Comparison of ENCODE assay signal across 17 cellular contexts in the genomic region with DNA sequence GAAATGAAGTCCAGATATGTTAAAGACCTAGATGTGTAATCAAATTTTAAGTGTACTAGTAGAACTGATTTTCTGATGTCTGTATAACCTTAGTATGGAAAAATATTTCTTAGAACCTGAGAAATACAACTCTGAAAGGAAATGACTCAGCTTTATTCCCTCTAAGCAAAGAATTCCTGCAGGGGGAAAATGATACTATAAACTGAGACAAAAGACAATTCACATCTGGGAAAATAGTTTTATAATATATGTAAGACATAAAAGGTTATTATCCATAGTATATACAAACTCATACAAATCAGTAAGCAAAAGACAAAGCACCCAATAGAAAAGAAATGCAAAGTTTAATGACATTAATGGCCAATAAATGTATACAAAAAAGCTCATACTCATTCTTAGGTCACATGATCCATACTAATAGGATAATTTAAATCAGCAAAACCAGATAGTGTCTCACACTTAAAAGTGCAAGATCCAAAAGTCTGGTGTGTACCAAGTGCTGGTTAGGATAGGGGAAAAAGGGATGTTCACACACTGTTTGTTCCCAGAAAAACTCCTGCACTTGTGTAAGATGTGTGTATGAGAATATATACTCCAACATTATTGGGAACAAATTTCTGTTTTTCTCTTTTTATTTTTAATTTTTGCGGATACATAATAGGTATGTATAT. TPM values are rescaled to one million over a fixed set of nuclear protein-coding genes. Genes with fewer than 3 reads are reported as not detected.
A peak's percentile ranks its signal among the peaks of the same experiment; 100 is the strongest.
DNase-seq lines count a peak whose midpoint lies in the region; ATAC-seq and TF ChIP-seq lines count a peak whose summit lies in the region.
"Had no signal": no experiment of that assay in that cellular context is flagged by ENCODE, and none has a peak within 500 bp of the region (broad histone marks: within the 10 kb centered on the region; RNA-seq: fewer than 3 reads in every experiment).

No MANE protein-coding gene starts in this region.

- H3K4me2 ChIP-seq in PC-9 = peak overlapping the region; percentile 23
- H3K4me2 ChIP-seq: KMS-11 had no signal

- H3K36me3 Mint-ChIP-seq in chondrocyte (ENCODE audit: low read depth) = peaks cover under 1% of the 10 kb centered on the region
- peaks cover 31% of the 10 kb centered on the region for H3K36me3 Mint-ChIP-seq in nephron (ENCODE audit: low read depth)
- H3K36me3 Mint-ChIP-seq: stimulated activated effector memory CD8-positive, alpha-beta T cell treated with anti-CD3 and anti-CD28 coated beads, Interleukin-12 subunit alpha, Interleukin-12 subunit beta, amount 100 ng/mL, for 72 hours had no signal

- H3K9me2 ChIP-seq in PC-9 (ENCODE audit: insufficient read depth) = no peaks in the 10 kb centered on the region

- H3K9me3 Mint-ChIP-seq in chondrocyte (ENCODE audit: low read depth) (no peaks in the 10 kb centered on the region), nephron (peaks cover 4% of the 10 kb centered on the region)
- H3K9me3 Mint-ChIP-seq: activated CD4-positive, alpha-beta T cell treated with anti-CD3 and anti-CD28 coated beads, Interleukin-2, amount 10 ng/mL, durations not matched to agents 7 days and 5 days; stimulated activated effector memory CD8-positive, alpha-beta T cell treated with anti-CD3 and anti-CD28 coated beads, Interleukin-12 subunit alpha, Interleukin-12 subunit beta, amount 100 ng/mL, for 72 hours had no signal

- H3K79me2 ChIP-seq in PC-9 (ENCODE audit: low read depth) = peaks cover 75% of the 10 kb centered on the region

- TF ChIP-seq CTCF in PC-9 (conservative IDR thresholded peaks at IDR 0.05) (no peak), chondrocyte (IDR thresholded peaks at IDR 0.05) (peak; percentile 14), nephron (IDR thresholded peaks at IDR 0.05; ENCODE audit: unreplicated experiment in 3 of 3) (no peak)

- no peaks in the 10 kb centered on the region for H4K20me1 ChIP-seq in PC-9 (ENCODE audit: insufficient read depth)

- H3K27ac ChIP-seq in PC-9 = peak overlapping the region; percentile 76
- H3K27ac ChIP-seq: KMS-11, tibial artery had no signal

- peaks cover 48% of the 10 kb centered on the region for H3K4me1 ChIP-seq in PC-9 (replicated peaks; ENCODE audit: insufficient read depth)

- H3K4me3 ChIP-seq in PC-9 = no peak overlapping the region
- H3K4me3 ChIP-seq: tibial artery had no signal

- H2AFZ ChIP-seq in PC-9 = no peak overlapping the region

- intact Hi-C loops in PC-9 (cut with micrococcal nuclease; ENCODE audit: unreplicated experiment) = loop anchor here (5.0 kb wide), 1 partner anchor 117 kb away; no protein-coding TSS in a partner anchor

- POLR2A ChIA-PET in PC-9 (lab: Charles Lee; ENCODE audit: unreplicated experiment) = interaction anchor here (0.6 to 0.8 kb wide), 3 partner anchors 14 to 19 kb away, joined by 3 to 15 read pairs (median 4); no protein-coding TSS in a partner anchor

- BruUV-seq in PC-9 (replicated peaks; lab: Mats Ljungman, UMichigan) = no TSS peak

- H3K9me3 ChIP-seq in PC-9 (ENCODE audit: insufficient read depth, low read depth) = peaks cover 7% of the 10 kb centered on the region; the same call in 1 of the 2 replicates
- H3K9me3 ChIP-seq: tibial artery had no signal

- peaks cover 23% of the 10 kb centered on the region for H3F3A ChIP-seq in PC-9 (ENCODE audit: insufficient read depth, low read depth)

- H3K4me1 Mint-ChIP-seq in chondrocyte (ENCODE audit: low read depth) (peaks cover 90% of the 10 kb centered on the region), nephron (peaks cover 54% of the 10 kb centered on the region)
- H3K4me1 Mint-ChIP-seq: stimulated activated effector memory CD8-positive, alpha-beta T cell treated with anti-CD3 and anti-CD28 coated beads, Interleukin-12 subunit alpha, Interleukin-12 subunit beta, amount 100 ng/mL, for 72 hours had no signal

- H3K27ac Mint-ChIP-seq in chondrocyte (ENCODE audit: unreplicated experiment) (peak overlapping the region; percentile 87), nephron (peak overlapping the region; percentile 20 to 66 (median 61))
- H3K27ac Mint-ChIP-seq: activated CD4-positive, alpha-beta T cell treated with anti-CD3 and anti-CD28 coated beads, Interleukin-2, amount 10 ng/mL, durations not matched to agents 7 days and 5 days; stimulated activated effector memory CD8-positive, alpha-beta T cell treated with anti-CD3 and anti-CD28 coated beads, Interleukin-12 subunit alpha, Interleukin-12 subunit beta, amount 100 ng/mL, for 72 hours had no signal

- ATAC-seq in GM21515 (IDR thresholded peaks at IDR 0.05; ENCODE audit: unreplicated experiment) = no peak
- ATAC-seq in left lobe of liver = no peak
- ATAC-seq: left colon; stimulated activated effector memory CD8-positive, alpha-beta T cell treated with anti-CD3 and anti-CD28 coated beads, Interleukin-12 subunit alpha, Interleukin-12 subunit beta, amount 100 ng/mL, for 72 hours had no signal

- peak; percentile 70 for DNase-seq in ELR (ENCODE audit: low read depth)
- no peak for DNase-seq in PC-9
- no peak for DNase-seq in chondrocyte (ENCODE audit: low spot score)
- no peak for DNase-seq in NCI-H1930 (lab: John Stamatoyannopoulos, UW)
- DNase-seq in left lobe of liver (ENCODE audit: low spot score) = no peak
- DNase-seq in NCI-H1417 treated with DMSO at 0.1 percent for 48 hours (lab: John Stamatoyannopoulos, UW) = no peak
- DNase-seq: activated CD4-positive, alpha-beta T cell treated with anti-CD3 and anti-CD28 coated beads, Interleukin-2, amount 10 ng/mL, durations not matched to agents 7 days and 5 days; activated naive CD4-positive, alpha-beta T cell treated with Interleukin-2 at 50 U/mL for 16 hours; hippocampal formation; left colon; NCI-H226; tibial artery had no signal

- CTCF ChIA-PET in PC-9 (lab: Charles Lee) = no interaction called here

- H3K4me3 Mint-ChIP-seq in chondrocyte (ENCODE audit: unreplicated experiment) = no peak overlapping the region
- no peak overlapping the region for H3K4me3 Mint-ChIP-seq in nephron
- H3K4me3 Mint-ChIP-seq: activated CD4-positive, alpha-beta T cell treated with anti-CD3 and anti-CD28 coated beads, Interleukin-2, amount 10 ng/mL, durations not matched to agents 7 days and 5 days; brain; stimulated activated effector memory CD8-positive, alpha-beta T cell treated with anti-CD3 and anti-CD28 coated beads, Interleukin-12 subunit alpha, Interleukin-12 subunit beta, amount 100 ng/mL, for 72 hours had no signal

- no peaks in the 10 kb centered on the region for H3K27me3 Mint-ChIP-seq in chondrocyte (ENCODE audit: low read depth)
- H3K27me3 Mint-ChIP-seq in nephron (ENCODE audit: low read depth) = no peaks in the 10 kb centered on the region
- H3K27me3 Mint-ChIP-seq: brain had no signal

- no peaks in the 10 kb centered on the region for H3K27me3 ChIP-seq in PC-9 (ENCODE audit: insufficient read depth, low read depth)
- H3K27me3 ChIP-seq: tibial artery had no signal

- H3K36me3 ChIP-seq in PC-9 (ENCODE audit: low read depth) = peaks cover 20% of the 10 kb centered on the region
- H3K36me3 ChIP-seq: tibial artery had no signal

RNA-seq across cellular contexts. Expression of a gene that starts 22.6 kb away (rescaled TPM):
- total RNA-seq in PC-9 (2021) = 38.3 and 42.3 TPM in 2 replicates
- total RNA-seq in chondrocyte = 51.5 to 72.5 TPM (median 54.6 TPM) in 3 replicates
- total RNA-seq in left lobe of liver = 25.0 TPM
